19 cellular contexts compared by ENCODE assay signal in the genomic region with DNA sequence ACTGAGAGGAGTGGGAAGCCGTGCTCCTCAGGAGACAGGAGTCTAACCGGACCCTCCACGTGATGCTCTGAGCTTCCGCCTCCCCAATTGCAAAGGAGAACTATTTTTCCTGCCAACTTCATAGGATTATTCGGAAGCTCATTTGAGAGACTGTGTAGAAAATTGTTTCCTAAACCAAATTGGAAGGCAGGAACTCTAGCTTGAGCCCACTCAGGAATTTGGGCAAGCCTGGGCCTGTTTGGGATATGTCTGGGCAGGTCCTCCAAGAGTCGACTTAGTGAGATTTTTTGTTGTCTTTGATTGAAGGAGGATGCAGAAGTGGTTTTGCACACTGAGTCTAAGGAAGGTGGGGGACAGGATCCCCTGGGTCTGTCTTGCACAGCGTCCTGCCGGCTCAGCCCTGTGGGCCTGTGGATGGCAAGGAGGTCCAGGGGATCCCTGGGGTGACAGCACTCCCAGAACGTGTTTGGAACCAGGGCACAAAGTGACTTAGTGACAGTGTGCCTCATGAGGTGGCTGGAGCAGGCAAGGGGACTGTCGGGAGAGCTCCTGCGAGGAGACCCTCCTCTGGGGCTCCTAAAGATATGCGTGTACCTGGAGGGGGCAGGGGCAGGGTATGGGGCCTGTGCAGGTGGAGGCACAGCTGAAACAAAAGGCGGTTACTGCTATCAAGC.
A peak's percentile ranks its signal among the peaks of the same experiment; 100 is the strongest.
DNase-seq lines count a peak whose midpoint lies in the region; ATAC-seq, FAIRE-seq and TF ChIP-seq lines count a peak whose summit lies in the region.
"Had no signal": no experiment of that assay in that cellular context is flagged by ENCODE, and none has a peak within 500 bp of the region (broad histone marks: within the 10 kb centered on the region; RNA-seq: fewer than 3 reads in every experiment).

No MANE protein-coding gene starts in this region.

- peak overlapping the region in 9 of 11 experiments; percentile 21 to 68 (median 53); a peak in 16 of 22 replicates for H3K27ac ChIP-seq in BLaER1 treated with 17β-estradiol and CSF1 and Interleukin-3, amounts not matched to agents 10 nM and 100 nM
- H3K27ac ChIP-seq in HEK293 (ENCODE audit: extremely low read depth, low read depth, low read length), result peak overlapping the region; percentile 83
- peak overlapping the region; percentile 59 for H3K27ac ChIP-seq in mesodermal cell (ENCODE audit: low read depth, low read length, severe bottlenecking)
- H3K27ac ChIP-seq: cardiac muscle cell had no signal

- peak overlapping the region; percentile 16 to 44 (median 36); a peak in 17 of 22 replicates for H3K4me2 ChIP-seq in BLaER1 treated with 17β-estradiol and CSF1 and Interleukin-3, amounts not matched to agents 10 nM and 100 nM

- H4K20me1 ChIP-seq in BLaER1 treated with 17β-estradiol and CSF1 and Interleukin-3, amounts not matched to agents 10 nM and 100 nM, result no peaks in the 10 kb centered on the region

- no peaks in the 10 kb centered on the region for H3K27me3 ChIP-seq in BLaER1 treated with 17β-estradiol and CSF1 and Interleukin-3, amounts not matched to agents 10 nM and 100 nM
- H3K27me3 ChIP-seq in bronchial epithelial cell (ENCODE audit: control insufficient read depth, insufficient read depth, low read length), result no peaks in the 10 kb centered on the region
- H3K27me3 ChIP-seq: cardiac muscle cell had no signal

- TF ChIP-seq CTCF in HEK293 (tag by site-specific recombination; IDR thresholded peaks at IDR 0.05) (no peak), bronchial epithelial cell (IDR thresholded peaks at IDR 0.05; ENCODE audit: insufficient read depth, low read length, severe bottlenecking) (no peak)

- no peak for ATAC-seq in GM18909 (IDR thresholded peaks at IDR 0.05; ENCODE audit: poor library complexity, unreplicated experiment)
- ATAC-seq in HG03108 (IDR thresholded peaks at IDR 0.05; ENCODE audit: unreplicated experiment), result no peak
- no peak for ATAC-seq in GM18502 (IDR thresholded peaks at IDR 0.05; ENCODE audit: poor library complexity, unreplicated experiment)
- ATAC-seq: activated CD4-positive, CD25-positive, alpha-beta regulatory T cell treated with anti-CD3 and anti-CD28 coated beads, Interleukin-2, amount 50 U/mL, for 24 hours; T-helper 17 cell had no signal

- POLR2A ChIA-PET in HEK293 (lab: Yijun Ruan, JAX), result interaction anchor here (0.6 to 1.0 kb wide), 2 partner anchors 9 to 245 kb away, joined by 3 to 5 read pairs; no protein-coding TSS in a partner anchor

- H3K4me3 ChIP-seq in BLaER1 treated with 17β-estradiol and CSF1 and Interleukin-3, amounts not matched to agents 10 nM and 100 nM, result no peak overlapping the region
- H3K4me3 ChIP-seq in HEK293 (ENCODE audit: low read depth, low read length), result no peak overlapping the region
- H3K4me3 ChIP-seq in bronchial epithelial cell (ENCODE audit: low read depth, low read length), result no peak overlapping the region
- no peak overlapping the region for H3K4me3 ChIP-seq in mesodermal cell (ENCODE audit: extremely low read depth, insufficient read depth, low read length, poor library complexity, severe bottlenecking)
- H3K4me3 ChIP-seq: cardiac muscle cell, lung had no signal

- FAIRE-seq in bronchial epithelial cell (lab: Jason Lieb, UNC), result no peak
- FAIRE-seq: endometrium had no signal

- WGBS in mesodermal cell (ENCODE audit: insufficient coverage in 2 of 2), 2 experiments, result 83 to 89% methylated on average over 10 to 13 of the region's 13 CpGs

- no peaks in the 10 kb centered on the region for H3K9me3 ChIP-seq in BLaER1 treated with 17β-estradiol and CSF1 and Interleukin-3, amounts not matched to agents 10 nM and 100 nM (replicated peaks in 1 of 11)
- no peaks in the 10 kb centered on the region for H3K9me3 ChIP-seq in HEK293 (ENCODE audit: control insufficient read depth, insufficient read depth, low read depth, low read length)
- no peaks in the 10 kb centered on the region for H3K9me3 ChIP-seq in mesodermal cell (ENCODE audit: control insufficient read depth, low read length)

- CTCF ChIA-PET in HEK293 (lab: Yijun Ruan, JAX), result interaction anchor here (0.5 to 3.8 kb wide), 13 partner anchors 8 to 699 kb away, joined by 3 to 28 read pairs (median 3); no protein-coding TSS in a partner anchor

- no peaks in the 10 kb centered on the region for H3K36me3 ChIP-seq in BLaER1 treated with 17β-estradiol and CSF1 and Interleukin-3, amounts not matched to agents 10 nM and 100 nM
- H3K36me3 ChIP-seq in HEK293 (ENCODE audit: control insufficient read depth in 2 of 2, insufficient read depth in 1 of 2, low read length in 2 of 2) (no peaks in the 10 kb centered on the region), bronchial epithelial cell (ENCODE audit: control insufficient read depth, insufficient read depth, low read length) (no peaks in the 10 kb centered on the region), mesodermal cell (ENCODE audit: control insufficient read depth, insufficient read depth, low read length) (no peaks in the 10 kb centered on the region)
- H3K36me3 ChIP-seq: cardiac muscle cell had no signal

- DNase-seq in bronchial epithelial cell (ENCODE audit: low read depth), result peak; percentile 42
- no peak for DNase-seq in stimulated activated CD4-positive, alpha-beta T cell treated with anti-CD3 and anti-CD28 coated beads, Interleukin-1b, Interleukin-23, amount 100 ng/mL, for 48 hours
- DNase-seq: activated naive CD4-positive, alpha-beta T cell treated with anti-CD3 and anti-CD28 coated beads, Interleukin-2, amount 50 U/mL, for 16 hours; NCI-H1092; NCI-H2227 treated with DMSO at 0.1 percent for 48 hours; NK-92 treated with Interleukin-12 subunit alpha and Interleukin-12 subunit beta, amount 100 ng/mL, for 24 hours; stimulated activated CD4-positive, alpha-beta T cell treated with anti-CD3 and anti-CD28 coated beads, Interleukin-2, amount 100 ng/mL, for 24 hours; substantia nigra; T-helper 17 cell had no signal

- H3K9ac ChIP-seq in BLaER1 treated with 17β-estradiol and CSF1 and Interleukin-3, amounts not matched to agents 10 nM and 100 nM, result peak overlapping the region in 5 of 11 experiments; percentile 2 to 50 (median 24); a peak in 3 of 22 replicates

- H3K4me1 ChIP-seq in BLaER1 treated with 17β-estradiol and CSF1 and Interleukin-3, amounts not matched to agents 10 nM and 100 nM, result peaks cover 16 to 32% (median 25%) of the 10 kb centered on the region in 10 experiments; a peak in 19 of 20 replicates
- H3K4me1 ChIP-seq in HEK293 (ENCODE audit: control insufficient read depth, insufficient read depth, low read length) (peaks cover 10% of the 10 kb centered on the region), mesodermal cell (ENCODE audit: control insufficient read depth, insufficient read depth, low read length, poor library complexity, severe bottlenecking) (peaks cover 23% of the 10 kb centered on the region)

TF ChIP-seq in HEK293, 187 proteins besides CTCF, POLR2A, EP300 and RAD21:
- TF ChIP-seq GFI1B (tag by site-specific recombination; IDR thresholded peaks at IDR 0.05), result 0 out of 2 replicates have a peak, but pooled peaks have one; percentile 29
- no peak for TF ChIP-seq IKZF3 (tag by site-specific recombination; IDR thresholded peaks at IDR 0.05)
- TF ChIP-seq BCL11A (tag by site-specific recombination; IDR thresholded peaks at IDR 0.05; ENCODE audit: low read depth), result no peak
- TF ChIP-seq ZNF146 (tag by site-specific recombination; IDR thresholded peaks at IDR 0.05), result no peak
- peak; percentile 33; the same call in 1 of the 2 replicates for TF ChIP-seq ZBTB8A (tag by site-specific recombination; IDR thresholded peaks at IDR 0.05)
- TF ChIP-seq ZNF202 (tag by site-specific recombination; IDR thresholded peaks at IDR 0.05; ENCODE audit: borderline replicate concordance), result no peak
- TF ChIP-seq ZEB2 (tag by site-specific recombination; IDR thresholded peaks at IDR 0.05), result no peak
- TF ChIP-seq ZNF548 (tag by site-specific recombination; IDR thresholded peaks at IDR 0.05), result no peak
- peak; percentile 78 for TF ChIP-seq ZNF366 (tag by site-specific recombination; conservative IDR thresholded peaks at IDR 0.05)
- peak; percentile 63 for TF ChIP-seq ZNF660 (tag by site-specific recombination; IDR thresholded peaks at IDR 0.05)
- TF ChIP-seq ZIC2 (tag by site-specific recombination; IDR thresholded peaks at IDR 0.05), result peak; percentile 93
- TF ChIP-seq ZNF223 (tag by site-specific recombination; IDR thresholded peaks at IDR 0.05), result no peak
- TF ChIP-seq, protein P1, sequence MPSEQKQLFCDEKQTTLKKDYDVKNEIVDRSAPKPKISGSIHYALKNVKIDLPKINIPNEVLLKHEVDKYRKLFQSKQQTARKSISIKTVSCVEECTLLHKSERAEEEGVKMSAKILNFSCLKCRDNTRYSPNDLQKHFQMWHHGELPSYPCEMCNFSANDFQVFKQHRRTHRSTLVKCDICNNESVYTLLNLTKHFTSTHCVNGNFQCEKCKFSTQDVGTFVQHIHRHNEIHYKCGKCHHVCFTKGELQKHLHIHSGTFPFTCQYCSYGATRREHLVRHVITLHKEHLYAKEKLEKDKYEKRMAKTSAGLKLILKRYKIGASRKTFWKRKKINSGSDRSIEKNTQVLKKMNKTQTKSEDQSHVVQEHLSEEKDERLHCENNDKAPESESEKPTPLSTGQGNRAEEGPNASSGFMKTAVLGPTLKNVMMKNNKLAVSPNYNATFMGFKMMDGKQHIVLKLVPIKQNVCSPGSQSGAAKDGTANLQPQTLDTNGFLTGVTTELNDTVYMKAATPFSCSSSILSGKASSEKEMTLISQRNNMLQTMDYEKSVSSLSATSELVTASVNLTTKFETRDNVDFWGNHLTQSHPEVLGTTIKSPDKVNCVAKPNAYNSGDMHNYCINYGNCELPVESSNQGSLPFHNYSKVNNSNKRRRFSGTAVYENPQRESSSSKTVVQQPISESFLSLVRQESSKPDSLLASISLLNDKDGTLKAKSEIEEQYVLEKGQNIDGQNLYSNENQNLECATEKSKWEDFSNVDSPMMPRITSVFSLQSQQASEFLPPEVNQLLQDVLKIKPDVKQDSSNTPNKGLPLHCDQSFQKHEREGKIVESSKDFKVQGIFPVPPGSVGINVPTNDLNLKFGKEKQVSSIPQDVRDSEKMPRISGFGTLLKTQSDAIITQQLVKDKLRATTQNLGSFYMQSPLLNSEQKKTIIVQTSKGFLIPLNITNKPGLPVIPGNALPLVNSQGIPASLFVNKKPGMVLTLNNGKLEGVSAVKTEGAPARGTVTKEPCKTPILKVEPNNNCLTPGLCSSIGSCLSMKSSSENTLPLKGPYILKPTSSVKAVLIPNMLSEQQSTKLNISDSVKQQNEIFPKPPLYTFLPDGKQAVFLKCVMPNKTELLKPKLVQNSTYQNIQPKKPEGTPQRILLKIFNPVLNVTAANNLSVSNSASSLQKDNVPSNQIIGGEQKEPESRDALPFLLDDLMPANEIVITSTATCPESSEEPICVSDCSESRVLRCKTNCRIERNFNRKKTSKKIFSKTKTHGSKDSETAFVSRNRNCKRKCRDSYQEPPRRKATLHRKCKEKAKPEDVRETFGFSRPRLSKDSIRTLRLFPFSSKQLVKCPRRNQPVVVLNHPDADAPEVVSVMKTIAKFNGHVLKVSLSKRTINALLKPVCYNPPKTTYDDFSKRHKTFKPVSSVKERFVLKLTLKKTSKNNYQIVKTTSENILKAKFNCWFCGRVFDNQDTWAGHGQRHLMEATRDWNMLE (tag by site-specific recombination; conservative IDR thresholded peaks at IDR 0.05; ENCODE audit: low read depth), result 0 out of 2 replicates have a peak, but pooled peaks have one; percentile 13
